ENCODE assay signal across 25 cellular contexts in the genomic region with DNA sequence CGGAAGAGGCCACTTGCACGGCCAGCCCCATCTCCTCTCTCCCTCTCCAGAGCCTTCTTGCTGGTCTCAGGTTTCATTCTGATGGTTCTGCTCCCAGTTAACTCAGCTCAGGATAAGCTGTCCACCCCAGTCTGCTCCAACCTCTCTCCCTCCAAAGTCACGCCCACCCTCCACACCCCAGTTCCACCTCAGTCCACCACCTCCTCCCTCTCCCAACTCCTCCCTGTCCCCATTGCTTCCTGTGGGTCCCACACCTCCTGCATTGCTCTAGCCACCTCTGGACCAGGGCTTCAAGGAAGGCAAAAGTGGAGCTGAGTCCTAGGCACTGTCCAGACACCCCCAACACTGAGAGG. TPM values are rescaled to one million over a fixed set of nuclear protein-coding genes. Genes with fewer than 3 reads are reported as not detected.
DNase-seq lines count a peak whose midpoint lies in the region; ATAC-seq and TF ChIP-seq lines count a peak whose summit lies in the region.
"Had no signal": no experiment of that assay in that cellular context is flagged by ENCODE, and none has a peak within 500 bp of the region (broad histone marks: within the 10 kb centered on the region; RNA-seq: fewer than 3 reads in every experiment).

No MANE protein-coding gene starts in this region.

- H3K9ac ChIP-seq in mammary epithelial cell (ENCODE audit: insufficient read depth, low read length) = no peak overlapping the region
- H3K9ac ChIP-seq: BLaER1 treated with 17β-estradiol and CSF1 and Interleukin-3, amounts not matched to agents 10 nM and 100 nM; SK-N-SH had no signal

- in situ Hi-C loops in mammary epithelial cell (cut with MboI; ENCODE audit: low sequenced_read_pairs in 2 of 2) = no loop called here

- no peak for ATAC-seq in GM18868 (IDR thresholded peaks at IDR 0.05; ENCODE audit: unreplicated experiment)
- ATAC-seq: HepG2, K562 had no signal

- H3K27me3 ChIP-seq in breast epithelium (no peaks in the 10 kb centered on the region), mammary epithelial cell (ENCODE audit: insufficient read depth, low read length) (no peaks in the 10 kb centered on the region)
- H3K27me3 ChIP-seq: BLaER1 treated with 17β-estradiol and CSF1 and Interleukin-3, amounts not matched to agents 10 nM and 100 nM; Peyer's patch had no signal

- no peak for TF ChIP-seq POLR2A in breast epithelium (IDR thresholded peaks at IDR 0.05)

- H3K9me3 ChIP-seq in breast epithelium (no peaks in the 10 kb centered on the region), mammary epithelial cell (replicated peaks; ENCODE audit: insufficient read depth, low read length) (no peaks in the 10 kb centered on the region)
- H3K9me3 ChIP-seq: BLaER1 treated with 17β-estradiol and CSF1 and Interleukin-3, amounts not matched to agents 10 nM and 100 nM; Peyer's patch; SK-N-SH had no signal

- no peaks in the 10 kb centered on the region for H3K79me2 ChIP-seq in mammary epithelial cell (ENCODE audit: insufficient read depth, low read length)

- intact Hi-C loops in breast epithelium (cut with DNase I; ENCODE audit: low total_unique reads) (no loop called here), mammary epithelial cell (cut with micrococcal nuclease) (no loop called here)

- dilution Hi-C loops in mammary epithelial cell (cut with HindIII; ENCODE audit: low sequenced_read_pairs) = no loop called here

- no TSS peak for BruUV-seq in mammary epithelial cell (replicated peaks; lab: Mats Ljungman, UMichigan)

- CTCF ChIA-PET in mammary epithelial cell (lab: Charles Lee; ENCODE audit: low non-redundant PET) = no interaction called here

- H3K4me3 ChIP-seq in breast epithelium (no peak overlapping the region), mammary epithelial cell (replicated peaks in 1 of 3; ENCODE audit: insufficient read depth in 1 of 3, low read depth in 2 of 3, low read length in 3 of 3) (no peak overlapping the region), skin epidermis (no peak overlapping the region)
- H3K4me3 ChIP-seq: BLaER1 treated with 17β-estradiol and CSF1 and Interleukin-3, amounts not matched to agents 10 nM and 100 nM; K562; Peyer's patch had no signal

- no peak overlapping the region for H2AFZ ChIP-seq in mammary epithelial cell (ENCODE audit: low read depth, low read length)

- DNase-seq in breast epithelium (ENCODE audit: low spot score in 2 of 2) (no peak), mammary epithelial cell (no peak), SW480 (ENCODE audit: low spot score) (peak; percentile 36), Kasumi-1 (lab: John Stamatoyannopoulos, UW) (no peak)
- no peak for DNase-seq in activated naive CD4-positive, alpha-beta T cell treated with anti-CD3 and anti-CD28 coated beads, Interleukin-2, amount 50 U/mL, for 16 hours
- DNase-seq: AML-193; CD4-positive, alpha-beta T cell; MV-4-11; NCI-H1930; NCI-H446 treated with DMSO at 0.1 percent for 48 hours; Peyer's patch; SK-N-SH; SW 1271 had no signal

- no peak for TF ChIP-seq CTCF in breast epithelium (IDR thresholded peaks at IDR 0.05)
- no peak for TF ChIP-seq CTCF in mammary epithelial cell (conservative IDR thresholded peaks at IDR 0.05 in 1 of 2, IDR thresholded peaks at IDR 0.05 in 1 of 2; ENCODE audit: extremely low read depth in 1 of 2, insufficient read depth in 1 of 2, low read depth in 1 of 2, low read length in 2 of 2)

- peaks cover 0 to 10% of the 10 kb centered on the region in 2 donors for H3K4me1 ChIP-seq in breast epithelium
- peaks cover 31% of the 10 kb centered on the region for H3K4me1 ChIP-seq in mammary epithelial cell (ENCODE audit: insufficient read depth, low read length)
- H3K4me1 ChIP-seq: Peyer's patch had no signal

- H3K27ac ChIP-seq in breast epithelium (peak overlapping the region; percentile 33 to 48), mammary epithelial cell (ENCODE audit: insufficient read depth, low read depth, low read length) (no peak overlapping the region), skin epidermis (peak overlapping the region in 12 of 21 experiments; percentile 18 to 76 (median 42))
- H3K27ac ChIP-seq: BLaER1 treated with 17β-estradiol and CSF1 and Interleukin-3, amounts not matched to agents 10 nM and 100 nM; Peyer's patch had no signal

- H3K4me2 ChIP-seq in mammary epithelial cell (ENCODE audit: insufficient read depth, low read depth, low read length) = no peak overlapping the region
- H3K4me2 ChIP-seq: BLaER1 treated with 17β-estradiol and CSF1 and Interleukin-3, amounts not matched to agents 10 nM and 100 nM; SK-N-SH had no signal

- H4K20me1 ChIP-seq in mammary epithelial cell (ENCODE audit: insufficient read depth, low read length) = no peaks in the 10 kb centered on the region
- H4K20me1 ChIP-seq: BLaER1 treated with 17β-estradiol and CSF1 and Interleukin-3, amounts not matched to agents 10 nM and 100 nM had no signal

- no peaks in the 10 kb centered on the region for H3K36me3 ChIP-seq in breast epithelium
- H3K36me3 ChIP-seq in mammary epithelial cell (ENCODE audit: insufficient read depth, low read length) = no peaks in the 10 kb centered on the region
- H3K36me3 ChIP-seq: BLaER1 treated with 17β-estradiol and CSF1 and Interleukin-3, amounts not matched to agents 10 nM and 100 nM; Peyer's patch had no signal

- WGBS in mammary epithelial cell (ENCODE audit: low coverage, missing lambda C conversion rate) = 100% methylated on average over 3 of the region's 3 CpGs

RNA-seq across cellular contexts. Expression of gene KRT71, which starts 13.1 kb away (rescaled TPM):
- under 1 TPM in 1 of 3 donors, not detected in 2; 0.16 TPM for total RNA-seq in breast epithelium
- not detected for total RNA-seq in mammary epithelial cell
- polyA plus RNA-seq in mammary epithelial cell = not detected
- not detected for polyA minus RNA-seq in mammary epithelial cell
- total RNA-seq: A172; CD4-positive, alpha-beta T cell; Daoy; G401; HepG2; HT1080; K562; LHCN-M2; MCF 10A; Peyer's patch had no signal
- polyA plus RNA-seq: AG04450, HepG2, K562, SK-N-SH had no signal

RNA-seq across cellular contexts. Expression of gene KRT5, which starts 19.6 kb away (rescaled TPM):
- 100 to 1,000 TPM in 2 of 3 donors, 1 to 10 TPM in 1; 4.3 to 464 (median 413) TPM for total RNA-seq in breast epithelium
- total RNA-seq in mammary epithelial cell = 1,000 to 10,000 TPM; 7,365 to 9,297 TPM
- polyA plus RNA-seq in mammary epithelial cell = 8,158 TPM
- 8,553 TPM for polyA minus RNA-seq in mammary epithelial cell
- total RNA-seq: Daoy, G401, HepG2, HT1080, K562, LHCN-M2 had no signal
- polyA plus RNA-seq: AG04450, SK-N-SH had no signal

RNA-seq across cellular contexts. Expression of gene KRT74, which starts 33.8 kb away (rescaled TPM):
- not detected for total RNA-seq in breast epithelium
- not detected for total RNA-seq in mammary epithelial cell
- 0.05 TPM for polyA plus RNA-seq in mammary epithelial cell
- not detected for polyA minus RNA-seq in mammary epithelial cell
- total RNA-seq: A172, Daoy, G401, HepG2, HT1080, K562, LHCN-M2, MCF 10A, Peyer's patch had no signal
- polyA plus RNA-seq: AG04450, HepG2, K562, SK-N-SH had no signal

RNA-seq across cellular contexts. Expression of gene KRT6A, which starts 46.7 kb away (rescaled TPM):
- 1 to 10 TPM in 1 of 3 donors, under 1 TPM in 1, not detected in 1; 0.33 to 3.1 TPM for total RNA-seq in breast epithelium
- total RNA-seq in mammary epithelial cell = 1,000 to 10,000 TPM; 5,785 to 6,260 TPM
- 8,475 TPM for polyA plus RNA-seq in mammary epithelial cell
- 6,728 TPM for polyA minus RNA-seq in mammary epithelial cell
- total RNA-seq: A172; CD4-positive, alpha-beta T cell; Daoy; G401; HepG2; HT1080; K562; LHCN-M2 had no signal
- polyA plus RNA-seq: AG04450, SK-N-SH had no signal

Comparison
In these comparisons a context has a peak if more than half of its experiments do, and no peak if none do; other contexts are left out.
1. RNA of gene KRT5, which starts 19.6 kb away (total RNA-seq): 7,365 to 9,297 TPM in mammary epithelial cell; 4.3 to 464 TPM in breast epithelium; every median in the first group is over 10 times any median in the second.